In genomic region chr1:227729881-227730629, GRCh38 we compare ENCODE assay signal across 8 cellular contexts. TPM values are rescaled to one million over a fixed set of nuclear protein-coding genes. Genes with fewer than 3 reads are reported as not detected.
DNase-seq lines count a peak whose midpoint lies in the region; ATAC-seq and TF ChIP-seq lines count a peak whose summit lies in the region.

No MANE protein-coding gene starts in this region.

- DNase-seq in AG08396 (ENCODE audit: low spot score), result peak; percentile 90
- DNase-seq in LHCN-M2 (ENCODE audit: low read depth), result peak; percentile 58
- DNase-seq in UCSD-AML1 (lab: John Stamatoyannopoulos, UW; ENCODE audit: unreplicated experiment), result peak; percentile 52
- peak; percentile 66 for DNase-seq in ecto neural progenitor cell (ENCODE audit: low spot score)
- DNase-seq in memory B cell (ENCODE audit: low spot score in 2 of 2), result peak in 1 of 2 donors; percentile 28
- DNase-seq in tibial nerve (ENCODE audit: low spot score in 2 of 2), result peak in 1 of 2 donors; percentile 64
- DNase-seq in OCI-M2 (lab: John Stamatoyannopoulos, UW; ENCODE audit: unreplicated experiment), result no peak

- H3K36me3 ChIP-seq in tibial nerve, result peaks cover 0 to 33% (median 0%) of the 10 kb centered on the region in 3 donors

- WGBS in tibial nerve, 2 donors, result 37 to 46% methylated on average over 13 of the region's 13 CpGs

- TF ChIP-seq CTCF in GM12872 (IDR thresholded peaks at IDR 0.05; ENCODE audit: insufficient read depth, low read depth, low read length), result peak; percentile 86
- TF ChIP-seq CTCF in tibial nerve (IDR thresholded peaks at IDR 0.05), result peak; percentile 62 to 68 (median 66)

- peaks cover 0 to 49% (median 25%) of the 10 kb centered on the region in 4 donors for H3K4me1 ChIP-seq in tibial nerve

- no peaks in the 10 kb centered on the region for H3K9me3 Mint-ChIP-seq in memory B cell

- TF ChIP-seq POLR2A in tibial nerve (IDR thresholded peaks at IDR 0.05), result no peak

- no peak for TF ChIP-seq EP300 in tibial nerve (IDR thresholded peaks at IDR 0.05)

- H3K27me3 Mint-ChIP-seq in memory B cell, result no peaks in the 10 kb centered on the region

- peaks cover 33% of the 10 kb centered on the region for H3K4me1 Mint-ChIP-seq in memory B cell

- peak; percentile 23 for ATAC-seq in memory B cell (ENCODE audit: low read depth)

- H3K4me3 ChIP-seq in tibial nerve, result no peak overlapping the region

- no peak overlapping the region for H3K27ac Mint-ChIP-seq in memory B cell

- peak overlapping the region; percentile 44 for H3K4me3 Mint-ChIP-seq in memory B cell

- H3K9me3 ChIP-seq in tibial nerve, result no peaks in the 10 kb centered on the region

- H3K36me3 Mint-ChIP-seq in memory B cell, result peaks cover 2% of the 10 kb centered on the region

- H3K27me3 ChIP-seq in tibial nerve, result no peaks in the 10 kb centered on the region

- peak overlapping the region in 2 of 4 donors; percentile 8 to 80 for H3K27ac ChIP-seq in tibial nerve

RNA-seq across cellular contexts. Expression of gene JMJD4, which starts 5.0 kb away (rescaled TPM):
- total RNA-seq in LHCN-M2 (2014; rRNA removed), result 30.2 and 32.4 TPM in 2 replicates
- 19.2 TPM for polyA plus RNA-seq in LHCN-M2 (2012)
- 10 to 100 TPM; 33.4 to 45.3 (median 40.6) TPM for total RNA-seq in tibial nerve

RNA-seq across cellular contexts. Expression of gene SNAP47, which starts 5.2 kb away (rescaled TPM):
- total RNA-seq in LHCN-M2 (2014; rRNA removed), result 46.4 and 48.5 TPM in 2 replicates
- 30.9 TPM for polyA plus RNA-seq in LHCN-M2 (2012)
- 10 to 100 TPM; 49.4 to 69.9 (median 62.8) TPM for total RNA-seq in tibial nerve
